In the genomic region with DNA sequence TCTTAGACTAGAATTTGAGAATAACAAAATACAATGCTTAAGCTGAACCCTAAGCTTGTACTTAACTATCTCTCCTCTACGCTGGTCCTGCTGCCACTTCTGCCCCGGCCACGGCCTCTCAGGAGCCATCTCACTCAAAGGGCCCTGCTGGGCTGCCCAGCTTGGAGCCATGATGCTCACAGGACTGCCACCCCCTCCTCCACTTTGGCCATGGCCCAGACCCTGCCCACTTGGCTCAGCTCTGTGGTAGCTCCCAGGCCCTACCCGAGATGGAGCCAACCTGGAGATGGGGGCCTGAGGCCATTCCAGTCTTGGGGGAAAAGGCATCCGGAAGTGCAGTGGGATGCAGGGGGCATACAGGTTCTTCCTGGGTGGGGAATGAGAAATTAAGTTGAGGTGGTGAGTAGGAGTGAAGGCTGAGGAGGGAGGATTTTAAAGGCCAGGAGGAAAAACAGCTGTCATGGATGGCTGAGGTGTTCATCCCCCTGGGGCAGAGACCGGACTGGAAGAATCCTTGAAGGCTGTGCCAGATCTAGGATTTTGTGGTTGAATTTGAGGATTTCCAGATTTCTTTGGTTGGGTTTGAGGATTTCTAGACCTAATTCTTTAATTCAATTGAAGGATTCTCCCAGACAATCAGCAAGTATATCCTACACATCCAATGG, we compare ENCODE assay signal across 2 cellular contexts.
TF ChIP-seq lines count a peak whose summit lies in the region.

No MANE protein-coding gene starts in this region.

TF ChIP-seq in liver, 16 proteins besides CTCF, POLR2A, EP300 and RAD21:
- TF ChIP-seq SP1 (IDR thresholded peaks at IDR 0.05) (no peak), YY1 (IDR thresholded peaks at IDR 0.05) (no peak)

TF ChIP-seq in HepG2, 621 proteins besides CTCF, POLR2A, EP300 and RAD21:
- TF ChIP-seq NFYC (CRISPR knock-in tag; IDR thresholded peaks at IDR 0.05): no peak
- TF ChIP-seq BRCA1 (CRISPR knock-in tag; IDR thresholded peaks at IDR 0.05): no peak
- TF ChIP-seq CEBPG (CRISPR knock-in tag; IDR thresholded peaks at IDR 0.05): no peak
- TF ChIP-seq, protein P1, sequence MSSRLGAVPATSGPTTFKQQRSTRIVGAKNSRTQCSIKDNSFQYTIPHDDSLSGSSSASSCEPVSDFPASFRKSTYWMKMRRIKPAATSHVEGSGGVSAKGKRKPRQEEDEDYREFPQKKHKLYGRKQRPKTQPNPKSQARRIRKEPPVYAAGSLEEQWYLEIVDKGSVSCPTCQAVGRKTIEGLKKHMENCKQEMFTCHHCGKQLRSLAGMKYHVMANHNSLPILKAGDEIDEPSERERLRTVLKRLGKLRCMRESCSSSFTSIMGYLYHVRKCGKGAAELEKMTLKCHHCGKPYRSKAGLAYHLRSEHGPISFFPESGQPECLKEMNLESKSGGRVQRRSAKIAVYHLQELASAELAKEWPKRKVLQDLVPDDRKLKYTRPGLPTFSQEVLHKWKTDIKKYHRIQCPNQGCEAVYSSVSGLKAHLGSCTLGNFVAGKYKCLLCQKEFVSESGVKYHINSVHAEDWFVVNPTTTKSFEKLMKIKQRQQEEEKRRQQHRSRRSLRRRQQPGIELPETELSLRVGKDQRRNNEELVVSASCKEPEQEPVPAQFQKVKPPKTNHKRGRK (CRISPR knock-in tag; IDR thresholded peaks at IDR 0.05): no peak
- TF ChIP-seq ZNF614 (CRISPR knock-in tag; IDR thresholded peaks at IDR 0.05; ENCODE audit: borderline replicate concordance): no peak
- no peak for TF ChIP-seq THAP11 (CRISPR knock-in tag; IDR thresholded peaks at IDR 0.05)
- no peak for TF ChIP-seq ISX (CRISPR knock-in tag; conservative IDR thresholded peaks at IDR 0.05)
- no peak for TF ChIP-seq MXI1 (IDR thresholded peaks at IDR 0.05; ENCODE audit: borderline replicate concordance, low read depth, low read length)
- TF ChIP-seq, protein P2, sequence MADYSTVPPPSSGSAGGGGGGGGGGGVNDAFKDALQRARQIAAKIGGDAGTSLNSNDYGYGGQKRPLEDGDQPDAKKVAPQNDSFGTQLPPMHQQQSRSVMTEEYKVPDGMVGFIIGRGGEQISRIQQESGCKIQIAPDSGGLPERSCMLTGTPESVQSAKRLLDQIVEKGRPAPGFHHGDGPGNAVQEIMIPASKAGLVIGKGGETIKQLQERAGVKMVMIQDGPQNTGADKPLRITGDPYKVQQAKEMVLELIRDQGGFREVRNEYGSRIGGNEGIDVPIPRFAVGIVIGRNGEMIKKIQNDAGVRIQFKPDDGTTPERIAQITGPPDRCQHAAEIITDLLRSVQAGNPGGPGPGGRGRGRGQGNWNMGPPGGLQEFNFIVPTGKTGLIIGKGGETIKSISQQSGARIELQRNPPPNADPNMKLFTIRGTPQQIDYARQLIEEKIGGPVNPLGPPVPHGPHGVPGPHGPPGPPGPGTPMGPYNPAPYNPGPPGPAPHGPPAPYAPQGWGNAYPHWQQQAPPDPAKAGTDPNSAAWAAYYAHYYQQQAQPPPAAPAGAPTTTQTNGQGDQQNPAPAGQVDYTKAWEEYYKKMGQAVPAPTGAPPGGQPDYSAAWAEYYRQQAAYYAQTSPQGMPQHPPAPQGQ (CRISPR knock-in tag; IDR thresholded peaks at IDR 0.05; ENCODE audit: borderline replicate concordance): no peak
- TF ChIP-seq ZNF251 (CRISPR knock-in tag; IDR thresholded peaks at IDR 0.05): no peak
- TF ChIP-seq, protein P3, sequence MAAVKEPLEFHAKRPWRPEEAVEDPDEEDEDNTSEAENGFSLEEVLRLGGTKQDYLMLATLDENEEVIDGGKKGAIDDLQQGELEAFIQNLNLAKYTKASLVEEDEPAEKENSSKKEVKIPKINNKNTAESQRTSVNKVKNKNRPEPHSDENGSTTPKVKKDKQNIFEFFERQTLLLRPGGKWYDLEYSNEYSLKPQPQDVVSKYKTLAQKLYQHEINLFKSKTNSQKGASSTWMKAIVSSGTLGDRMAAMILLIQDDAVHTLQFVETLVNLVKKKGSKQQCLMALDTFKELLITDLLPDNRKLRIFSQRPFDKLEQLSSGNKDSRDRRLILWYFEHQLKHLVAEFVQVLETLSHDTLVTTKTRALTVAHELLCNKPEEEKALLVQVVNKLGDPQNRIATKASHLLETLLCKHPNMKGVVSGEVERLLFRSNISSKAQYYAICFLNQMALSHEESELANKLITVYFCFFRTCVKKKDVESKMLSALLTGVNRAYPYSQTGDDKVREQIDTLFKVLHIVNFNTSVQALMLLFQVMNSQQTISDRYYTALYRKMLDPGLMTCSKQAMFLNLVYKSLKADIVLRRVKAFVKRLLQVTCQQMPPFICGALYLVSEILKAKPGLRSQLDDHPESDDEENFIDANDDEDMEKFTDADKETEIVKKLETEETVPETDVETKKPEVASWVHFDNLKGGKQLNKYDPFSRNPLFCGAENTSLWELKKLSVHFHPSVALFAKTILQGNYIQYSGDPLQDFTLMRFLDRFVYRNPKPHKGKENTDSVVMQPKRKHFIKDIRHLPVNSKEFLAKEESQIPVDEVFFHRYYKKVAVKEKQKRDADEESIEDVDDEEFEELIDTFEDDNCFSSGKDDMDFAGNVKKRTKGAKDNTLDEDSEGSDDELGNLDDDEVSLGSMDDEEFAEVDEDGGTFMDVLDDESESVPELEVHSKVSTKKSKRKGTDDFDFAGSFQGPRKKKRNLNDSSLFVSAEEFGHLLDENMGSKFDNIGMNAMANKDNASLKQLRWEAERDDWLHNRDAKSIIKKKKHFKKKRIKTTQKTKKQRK (IDR thresholded peaks at IDR 0.05; ENCODE audit: low read length): no peak
- TF ChIP-seq, protein P4, sequence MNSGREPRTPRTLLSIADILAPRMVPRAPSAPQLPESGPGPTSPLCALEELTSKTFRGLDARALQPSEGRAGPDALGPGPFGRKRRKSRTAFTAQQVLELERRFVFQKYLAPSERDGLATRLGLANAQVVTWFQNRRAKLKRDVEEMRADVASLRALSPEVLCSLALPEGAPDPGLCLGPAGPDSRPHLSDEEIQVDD (CRISPR knock-in tag; IDR thresholded peaks at IDR 0.05; ENCODE audit: borderline replicate concordance): no peak
- TF ChIP-seq SMAD3 (CRISPR knock-in tag; IDR thresholded peaks at IDR 0.05): no peak
- TF ChIP-seq SMAD9 (CRISPR knock-in tag; IDR thresholded peaks at IDR 0.05): no peak
- TF ChIP-seq, protein P5, sequence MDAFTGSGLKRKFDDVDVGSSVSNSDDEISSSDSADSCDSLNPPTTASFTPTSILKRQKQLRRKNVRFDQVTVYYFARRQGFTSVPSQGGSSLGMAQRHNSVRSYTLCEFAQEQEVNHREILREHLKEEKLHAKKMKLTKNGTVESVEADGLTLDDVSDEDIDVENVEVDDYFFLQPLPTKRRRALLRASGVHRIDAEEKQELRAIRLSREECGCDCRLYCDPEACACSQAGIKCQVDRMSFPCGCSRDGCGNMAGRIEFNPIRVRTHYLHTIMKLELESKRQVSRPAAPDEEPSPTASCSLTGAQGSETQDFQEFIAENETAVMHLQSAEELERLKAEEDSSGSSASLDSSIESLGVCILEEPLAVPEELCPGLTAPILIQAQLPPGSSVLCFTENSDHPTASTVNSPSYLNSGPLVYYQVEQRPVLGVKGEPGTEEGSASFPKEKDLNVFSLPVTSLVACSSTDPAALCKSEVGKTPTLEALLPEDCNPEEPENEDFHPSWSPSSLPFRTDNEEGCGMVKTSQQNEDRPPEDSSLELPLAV (CRISPR knock-in tag; conservative IDR thresholded peaks at IDR 0.05; ENCODE audit: low read depth): no peak
- TF ChIP-seq, protein P6, sequence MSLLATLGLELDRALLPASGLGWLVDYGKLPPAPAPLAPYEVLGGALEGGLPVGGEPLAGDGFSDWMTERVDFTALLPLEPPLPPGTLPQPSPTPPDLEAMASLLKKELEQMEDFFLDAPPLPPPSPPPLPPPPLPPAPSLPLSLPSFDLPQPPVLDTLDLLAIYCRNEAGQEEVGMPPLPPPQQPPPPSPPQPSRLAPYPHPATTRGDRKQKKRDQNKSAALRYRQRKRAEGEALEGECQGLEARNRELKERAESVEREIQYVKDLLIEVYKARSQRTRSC (CRISPR knock-in tag; IDR thresholded peaks at IDR 0.05; ENCODE audit: low read depth): no peak
- no peak for TF ChIP-seq MAFG (CRISPR knock-in tag; IDR thresholded peaks at IDR 0.05)
